Comparison of ENCODE assay signal across 27 cellular contexts in genomic region chr9:5513966-5514365, GRCh38. TPM values are rescaled to one million over a fixed set of nuclear protein-coding genes. Genes with fewer than 3 reads are reported as not detected.
"Had no signal": no experiment of that assay in that cellular context is flagged by ENCODE, and none has a peak within 500 bp of the region (broad histone marks: within the 10 kb centered on the region; RNA-seq: fewer than 3 reads in every experiment).

No MANE protein-coding gene starts in this region.

- H3K9me3 ChIP-seq: esophagus muscularis mucosa, gastroesophageal sphincter, lower lobe of right lung, tibial nerve had no signal

- H3K27ac ChIP-seq: esophagus muscularis mucosa, gastroesophageal sphincter, lower lobe of right lung, tibial nerve, WERI-Rb-1 had no signal

- FAIRE-seq: bronchial epithelial cell, TTC549 had no signal

- H3K27me3 ChIP-seq: esophagus muscularis mucosa, gastroesophageal sphincter, tibial nerve had no signal

- H3K36me3 ChIP-seq: esophagus muscularis mucosa, gastroesophageal sphincter, lower lobe of right lung, tibial nerve, WERI-Rb-1 had no signal

- H3K4me3 ChIP-seq: esophagus muscularis mucosa, gastroesophageal sphincter, lower lobe of right lung, tibial nerve had no signal

- ATAC-seq: activated naive CD8-positive, alpha-beta T cell treated with anti-CD3 and anti-CD28 coated beads, Interleukin-2, amount 50 U/mL, for 24 hours; gastroesophageal sphincter; left lobe of liver; lower lobe of right lung; naive thymus-derived CD8-positive, alpha-beta T cell; right cardiac atrium had no signal

- DNase-seq: activated CD4-positive, alpha-beta memory T cell treated with anti-CD3 and anti-CD28 coated beads for 36 hours; activated CD4-positive, alpha-beta T cell treated with anti-CD3 and anti-CD28 coated beads, Interleukin-2, amount 10 ng/mL, durations not matched to agents 24 days and 14 days; activated CD4-positive, CD25-positive, alpha-beta regulatory T cell treated with anti-CD3 and anti-CD28 coated beads, Interleukin-2, amount 50 U/mL, for 72 hours; activated CD8-positive, alpha-beta memory T cell treated with anti-CD3 and anti-CD28 coated beads, Interleukin-2, amount 50 U/mL, for 4 hours; activated gamma-delta T cell treated with Interleukin-2 at 50 U/mL for 16 hours; activated naive CD8-positive, alpha-beta T cell treated with anti-CD3 and anti-CD28 coated beads, Interleukin-2, amount 50 U/mL, for 24 hours; activated T-cell treated with anti-CD3 and anti-CD28 coated beads, Interleukin-2, amount 50 U/mL, for 24 hours; dermis blood vessel endothelial cell; effector CD4-positive, alpha-beta T cell; head of caudate nucleus; hypothalamus; kidney glomerular epithelial cell; lower lobe of right lung; mesenchymal stem cell; naive thymus-derived CD8-positive, alpha-beta T cell; posterior cingulate gyrus; right cardiac atrium; stimulated activated CD4-positive, alpha-beta T cell treated with anti-CD3 and anti-CD28 coated beads, Interleukin-2, amount 100 ng/mL, for 48 hours; stimulated activated naive CD4-positive, alpha-beta T cell treated with Interleukin-2 at 50 U/mL for 16 hours; T-helper 9 cell; WERI-Rb-1 had no signal

RNA-seq across cellular contexts. Expression of gene PDCD1LG2, which starts 3.6 kb away (rescaled TPM):
- total RNA-seq: naive thymus-derived CD8-positive, alpha-beta T cell had no signal
- polyA plus RNA-seq: naive thymus-derived CD8-positive, alpha-beta T cell had no signal
